1 cellular context compared by ENCODE assay signal in the genomic region with DNA sequence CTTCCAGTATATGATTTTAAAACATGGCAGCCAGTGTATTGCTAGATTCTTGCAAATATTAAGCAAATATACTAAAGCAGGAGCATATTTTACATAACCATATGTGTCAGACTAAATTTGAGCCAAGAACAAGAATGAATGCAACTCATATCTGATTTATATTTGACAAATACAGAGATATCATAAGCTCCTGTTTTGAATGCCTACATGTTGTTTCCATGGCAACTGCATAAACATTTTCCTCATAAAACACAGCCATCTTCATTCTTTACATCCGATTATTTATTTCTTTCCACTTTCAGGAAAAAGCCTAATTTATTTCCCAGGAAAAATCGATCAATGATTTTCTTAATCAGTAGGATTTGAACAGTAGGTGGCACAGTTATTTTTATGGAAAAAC.
TF ChIP-seq lines count a peak whose summit lies in the region.

No MANE protein-coding gene starts in this region.

TF ChIP-seq in WTC11, 78 proteins besides CTCF, POLR2A, EP300 and RAD21 (continued from another document):
- TF ChIP-seq, protein P1, sequence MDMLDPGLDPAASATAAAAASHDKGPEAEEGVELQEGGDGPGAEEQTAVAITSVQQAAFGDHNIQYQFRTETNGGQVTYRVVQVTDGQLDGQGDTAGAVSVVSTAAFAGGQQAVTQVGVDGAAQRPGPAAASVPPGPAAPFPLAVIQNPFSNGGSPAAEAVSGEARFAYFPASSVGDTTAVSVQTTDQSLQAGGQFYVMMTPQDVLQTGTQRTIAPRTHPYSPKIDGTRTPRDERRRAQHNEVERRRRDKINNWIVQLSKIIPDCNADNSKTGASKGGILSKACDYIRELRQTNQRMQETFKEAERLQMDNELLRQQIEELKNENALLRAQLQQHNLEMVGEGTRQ (CRISPR knock-in tag; IDR thresholded peaks at IDR 0.05), result no peak
- TF ChIP-seq ZNF396 (CRISPR knock-in tag; IDR thresholded peaks at IDR 0.05; ENCODE audit: borderline replicate concordance) (no peak), NR3C1 (CRISPR knock-in tag; conservative IDR thresholded peaks at IDR 0.05; ENCODE audit: low read depth) (no peak), ZNF423 (CRISPR knock-in tag; IDR thresholded peaks at IDR 0.05) (no peak)
- TF ChIP-seq, protein P2, sequence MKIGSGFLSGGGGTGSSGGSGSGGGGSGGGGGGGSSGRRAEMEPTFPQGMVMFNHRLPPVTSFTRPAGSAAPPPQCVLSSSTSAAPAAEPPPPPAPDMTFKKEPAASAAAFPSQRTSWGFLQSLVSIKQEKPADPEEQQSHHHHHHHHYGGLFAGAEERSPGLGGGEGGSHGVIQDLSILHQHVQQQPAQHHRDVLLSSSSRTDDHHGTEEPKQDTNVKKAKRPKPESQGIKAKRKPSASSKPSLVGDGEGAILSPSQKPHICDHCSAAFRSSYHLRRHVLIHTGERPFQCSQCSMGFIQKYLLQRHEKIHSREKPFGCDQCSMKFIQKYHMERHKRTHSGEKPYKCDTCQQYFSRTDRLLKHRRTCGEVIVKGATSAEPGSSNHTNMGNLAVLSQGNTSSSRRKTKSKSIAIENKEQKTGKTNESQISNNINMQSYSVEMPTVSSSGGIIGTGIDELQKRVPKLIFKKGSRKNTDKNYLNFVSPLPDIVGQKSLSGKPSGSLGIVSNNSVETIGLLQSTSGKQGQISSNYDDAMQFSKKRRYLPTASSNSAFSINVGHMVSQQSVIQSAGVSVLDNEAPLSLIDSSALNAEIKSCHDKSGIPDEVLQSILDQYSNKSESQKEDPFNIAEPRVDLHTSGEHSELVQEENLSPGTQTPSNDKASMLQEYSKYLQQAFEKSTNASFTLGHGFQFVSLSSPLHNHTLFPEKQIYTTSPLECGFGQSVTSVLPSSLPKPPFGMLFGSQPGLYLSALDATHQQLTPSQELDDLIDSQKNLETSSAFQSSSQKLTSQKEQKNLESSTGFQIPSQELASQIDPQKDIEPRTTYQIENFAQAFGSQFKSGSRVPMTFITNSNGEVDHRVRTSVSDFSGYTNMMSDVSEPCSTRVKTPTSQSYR (CRISPR knock-in tag; IDR thresholded peaks at IDR 0.05), result no peak
TF ChIP-seq in WTC11: peak in this region for 0.
